1 cellular context compared by ENCODE assay signal in the genomic region with DNA sequence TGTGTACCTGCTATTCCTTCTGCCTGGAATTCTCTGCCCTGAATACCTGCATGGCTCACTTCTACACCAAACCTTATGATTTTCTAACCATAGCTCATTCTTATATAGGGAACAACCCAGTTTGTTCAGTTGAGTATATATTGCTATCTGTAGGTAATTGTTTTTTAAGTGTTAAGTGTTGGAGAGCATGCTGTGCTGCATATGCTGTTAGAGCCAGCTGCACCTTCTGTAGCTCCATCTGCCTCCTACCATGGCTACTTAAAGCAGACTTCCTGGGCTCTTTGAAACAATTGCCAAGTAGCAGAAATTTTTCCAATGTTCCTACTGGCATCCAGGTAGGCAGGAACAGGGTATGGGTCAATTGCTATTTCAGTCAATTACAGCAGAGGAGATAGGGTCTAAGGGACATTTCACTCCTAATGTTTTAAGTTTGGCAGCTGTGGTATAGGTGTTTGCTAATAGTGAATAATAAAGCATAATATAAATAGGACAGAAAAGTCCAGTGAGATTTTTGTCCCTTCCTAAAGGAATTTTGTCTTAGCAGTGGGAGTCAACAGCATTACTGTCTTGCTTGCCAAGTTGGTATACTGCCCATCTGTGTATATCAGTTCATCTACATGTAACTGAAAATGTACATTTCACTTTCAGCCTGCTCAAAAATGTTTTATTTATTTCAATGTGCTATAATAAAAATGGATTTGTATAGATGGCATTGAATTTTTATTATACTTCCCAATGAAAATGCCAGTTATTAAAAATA.
TF ChIP-seq lines count a peak whose summit lies in the region.

No MANE protein-coding gene starts in this region.

TF ChIP-seq in GM23338, 12 proteins besides CTCF, POLR2A, EP300 and RAD21 (continued from another document):
- TF ChIP-seq, protein P1, sequence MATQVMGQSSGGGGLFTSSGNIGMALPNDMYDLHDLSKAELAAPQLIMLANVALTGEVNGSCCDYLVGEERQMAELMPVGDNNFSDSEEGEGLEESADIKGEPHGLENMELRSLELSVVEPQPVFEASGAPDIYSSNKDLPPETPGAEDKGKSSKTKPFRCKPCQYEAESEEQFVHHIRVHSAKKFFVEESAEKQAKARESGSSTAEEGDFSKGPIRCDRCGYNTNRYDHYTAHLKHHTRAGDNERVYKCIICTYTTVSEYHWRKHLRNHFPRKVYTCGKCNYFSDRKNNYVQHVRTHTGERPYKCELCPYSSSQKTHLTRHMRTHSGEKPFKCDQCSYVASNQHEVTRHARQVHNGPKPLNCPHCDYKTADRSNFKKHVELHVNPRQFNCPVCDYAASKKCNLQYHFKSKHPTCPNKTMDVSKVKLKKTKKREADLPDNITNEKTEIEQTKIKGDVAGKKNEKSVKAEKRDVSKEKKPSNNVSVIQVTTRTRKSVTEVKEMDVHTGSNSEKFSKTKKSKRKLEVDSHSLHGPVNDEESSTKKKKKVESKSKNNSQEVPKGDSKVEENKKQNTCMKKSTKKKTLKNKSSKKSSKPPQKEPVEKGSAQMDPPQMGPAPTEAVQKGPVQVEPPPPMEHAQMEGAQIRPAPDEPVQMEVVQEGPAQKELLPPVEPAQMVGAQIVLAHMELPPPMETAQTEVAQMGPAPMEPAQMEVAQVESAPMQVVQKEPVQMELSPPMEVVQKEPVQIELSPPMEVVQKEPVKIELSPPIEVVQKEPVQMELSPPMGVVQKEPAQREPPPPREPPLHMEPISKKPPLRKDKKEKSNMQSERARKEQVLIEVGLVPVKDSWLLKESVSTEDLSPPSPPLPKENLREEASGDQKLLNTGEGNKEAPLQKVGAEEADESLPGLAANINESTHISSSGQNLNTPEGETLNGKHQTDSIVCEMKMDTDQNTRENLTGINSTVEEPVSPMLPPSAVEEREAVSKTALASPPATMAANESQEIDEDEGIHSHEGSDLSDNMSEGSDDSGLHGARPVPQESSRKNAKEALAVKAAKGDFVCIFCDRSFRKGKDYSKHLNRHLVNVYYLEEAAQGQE (IDR thresholded peaks at IDR 0.05; ENCODE audit: unreplicated experiment), result no peak
- TF ChIP-seq, protein P2, sequence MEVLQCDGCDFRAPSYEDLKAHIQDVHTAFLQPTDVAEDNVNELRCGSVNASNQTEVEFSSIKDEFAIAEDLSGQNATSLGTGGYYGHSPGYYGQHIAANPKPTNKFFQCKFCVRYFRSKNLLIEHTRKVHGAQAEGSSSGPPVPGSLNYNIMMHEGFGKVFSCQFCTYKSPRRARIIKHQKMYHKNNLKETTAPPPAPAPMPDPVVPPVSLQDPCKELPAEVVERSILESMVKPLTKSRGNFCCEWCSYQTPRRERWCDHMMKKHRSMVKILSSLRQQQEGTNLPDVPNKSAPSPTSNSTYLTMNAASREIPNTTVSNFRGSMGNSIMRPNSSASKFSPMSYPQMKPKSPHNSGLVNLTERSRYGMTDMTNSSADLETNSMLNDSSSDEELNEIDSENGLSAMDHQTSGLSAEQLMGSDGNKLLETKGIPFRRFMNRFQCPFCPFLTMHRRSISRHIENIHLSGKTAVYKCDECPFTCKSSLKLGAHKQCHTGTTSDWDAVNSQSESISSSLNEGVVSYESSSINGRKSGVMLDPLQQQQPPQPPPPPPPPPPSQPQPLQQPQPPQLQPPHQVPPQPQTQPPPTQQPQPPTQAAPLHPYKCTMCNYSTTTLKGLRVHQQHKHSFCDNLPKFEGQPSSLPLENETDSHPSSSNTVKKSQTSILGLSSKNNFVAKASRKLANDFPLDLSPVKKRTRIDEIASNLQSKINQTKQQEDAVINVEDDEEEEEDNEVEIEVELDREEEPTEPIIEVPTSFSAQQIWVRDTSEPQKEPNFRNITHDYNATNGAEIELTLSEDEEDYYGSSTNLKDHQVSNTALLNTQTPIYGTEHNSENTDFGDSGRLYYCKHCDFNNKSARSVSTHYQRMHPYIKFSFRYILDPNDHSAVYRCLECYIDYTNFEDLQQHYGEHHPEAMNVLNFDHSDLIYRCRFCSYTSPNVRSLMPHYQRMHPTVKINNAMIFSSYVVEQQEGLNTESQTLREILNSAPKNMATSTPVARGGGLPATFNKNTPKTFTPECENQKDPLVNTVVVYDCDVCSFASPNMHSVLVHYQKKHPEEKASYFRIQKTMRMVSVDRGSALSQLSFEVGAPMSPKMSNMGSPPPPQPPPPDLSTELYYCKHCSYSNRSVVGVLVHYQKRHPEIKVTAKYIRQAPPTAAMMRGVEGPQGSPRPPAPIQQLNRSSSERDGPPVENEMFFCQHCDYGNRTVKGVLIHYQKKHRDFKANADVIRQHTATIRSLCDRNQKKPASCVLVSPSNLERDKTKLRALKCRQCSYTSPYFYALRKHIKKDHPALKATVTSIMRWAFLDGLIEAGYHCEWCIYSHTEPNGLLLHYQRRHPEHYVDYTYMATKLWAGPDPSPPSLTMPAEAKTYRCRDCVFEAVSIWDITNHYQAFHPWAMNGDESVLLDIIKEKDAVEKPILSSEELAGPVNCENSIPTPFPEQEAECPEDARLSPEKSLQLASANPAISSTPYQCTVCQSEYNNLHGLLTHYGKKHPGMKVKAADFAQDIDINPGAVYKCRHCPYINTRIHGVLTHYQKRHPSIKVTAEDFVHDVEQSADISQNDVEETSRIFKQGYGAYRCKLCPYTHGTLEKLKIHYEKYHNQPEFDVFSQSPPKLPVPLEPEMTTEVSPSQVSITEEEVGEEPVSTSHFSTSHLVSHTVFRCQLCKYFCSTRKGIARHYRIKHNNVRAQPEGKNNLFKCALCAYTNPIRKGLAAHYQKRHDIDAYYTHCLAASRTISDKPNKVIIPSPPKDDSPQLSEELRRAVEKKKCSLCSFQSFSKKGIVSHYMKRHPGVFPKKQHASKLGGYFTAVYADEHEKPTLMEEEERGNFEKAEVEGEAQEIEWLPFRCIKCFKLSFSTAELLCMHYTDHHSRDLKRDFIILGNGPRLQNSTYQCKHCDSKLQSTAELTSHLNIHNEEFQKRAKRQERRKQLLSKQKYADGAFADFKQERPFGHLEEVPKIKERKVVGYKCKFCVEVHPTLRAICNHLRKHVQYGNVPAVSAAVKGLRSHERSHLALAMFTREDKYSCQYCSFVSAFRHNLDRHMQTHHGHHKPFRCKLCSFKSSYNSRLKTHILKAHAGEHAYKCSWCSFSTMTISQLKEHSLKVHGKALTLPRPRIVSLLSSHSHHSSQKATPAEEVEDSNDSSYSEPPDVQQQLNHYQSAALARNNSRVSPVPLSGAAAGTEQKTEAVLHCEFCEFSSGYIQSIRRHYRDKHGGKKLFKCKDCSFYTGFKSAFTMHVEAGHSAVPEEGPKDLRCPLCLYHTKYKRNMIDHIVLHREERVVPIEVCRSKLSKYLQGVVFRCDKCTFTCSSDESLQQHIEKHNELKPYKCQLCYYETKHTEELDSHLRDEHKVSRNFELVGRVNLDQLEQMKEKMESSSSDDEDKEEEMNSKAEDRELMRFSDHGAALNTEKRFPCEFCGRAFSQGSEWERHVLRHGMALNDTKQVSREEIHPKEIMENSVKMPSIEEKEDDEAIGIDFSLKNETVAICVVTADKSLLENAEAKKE (CRISPR knock-in tag; IDR thresholded peaks at IDR 0.05), result no peak
- no peak for TF ChIP-seq POLR2AphosphoS5 (IDR thresholded peaks at IDR 0.05; ENCODE audit: low read depth)
- TF ChIP-seq EZH2 (IDR thresholded peaks at IDR 0.05; ENCODE audit: low read depth, unreplicated experiment), result no peak
- TF ChIP-seq ZNF114 (CRISPR knock-in tag; IDR thresholded peaks at IDR 0.05), result no peak
TF ChIP-seq in GM23338: peak in this region for 0.
